In genomic region chr11:134652586-134653255, GRCh38 we compare ENCODE assay signal across 18 cellular contexts.
DNase-seq lines count a peak whose midpoint lies in the region; ATAC-seq and TF ChIP-seq lines count a peak whose summit lies in the region.
"Had no signal": no experiment of that assay in that cellular context is flagged by ENCODE, and none has a peak within 500 bp of the region (broad histone marks: within the 10 kb centered on the region; RNA-seq: fewer than 3 reads in every experiment).

No MANE protein-coding gene starts in this region.

- H3K27me3 ChIP-seq in stomach, result peaks cover 0 to 40% (median 0%) of the 10 kb centered on the region in 3 donors

- no peak for TF ChIP-seq CTCF in lower leg skin (IDR thresholded peaks at IDR 0.05)
- TF ChIP-seq CTCF in stomach (IDR thresholded peaks at IDR 0.05), result no peak

- H3K4me1 ChIP-seq in stomach, result no peaks in the 10 kb centered on the region
- H3K4me1 ChIP-seq: HAP-1 had no signal

- H3K36me3 ChIP-seq in KOPT-K1 (ENCODE audit: insufficient read depth, low read length) (no peaks in the 10 kb centered on the region), stomach (no peaks in the 10 kb centered on the region)
- H3K36me3 ChIP-seq: HAP-1 had no signal

- H3K4me3 ChIP-seq in lower leg skin (ENCODE audit: low read depth, poor library complexity, severe bottlenecking), result no peak overlapping the region
- H3K4me3 ChIP-seq in stomach, result no peak overlapping the region
- H3K4me3 ChIP-seq: GM23248, HAP-1 had no signal

- H3K9me3 ChIP-seq in KOPT-K1 (ENCODE audit: insufficient read depth, low read length, poor library complexity, severe bottlenecking), result no peaks in the 10 kb centered on the region
- no peaks in the 10 kb centered on the region for H3K9me3 ChIP-seq in stomach
- H3K9me3 ChIP-seq: HAP-1 had no signal

- intact Hi-C loops in lower leg skin (cut with DNase I; ENCODE audit: low total_unique reads) (no loop called here), stomach (cut with DNase I; ENCODE audit: low total_unique reads) (no loop called here)

- DNase-seq in activated CD8-positive, alpha-beta memory T cell treated with anti-CD3 and anti-CD28 coated beads, Interleukin-2, amount 10 ng/mL, durations not matched to agents 7 days and 5 days, result peak; percentile 28
- DNase-seq in activated CD8-positive, alpha-beta memory T cell treated with anti-CD3 and anti-CD28 coated beads, Interleukin-2, amount 50 U/mL, for 4 hours, result no peak
- DNase-seq in lower leg skin (ENCODE audit: low spot score in 2 of 2), result peak; percentile 6 to 48
- DNase-seq in stomach, result peak; percentile 4
- no peak for DNase-seq in DMS53 treated with DMSO at 0.1 percent for 48 hours (lab: John Stamatoyannopoulos, UW; ENCODE audit: unreplicated experiment)
- DNase-seq: GM23248; Kasumi-1; MM.1S; NCI-H1092; NCI-H1436 treated with DMSO at 0.1 percent for 48 hours; NCI-H2029 treated with DMSO at 0.1 percent for 48 hours; NK-92 treated with Interleukin-12 subunit alpha and Interleukin-12 subunit beta, amount 100 ng/mL, for 24 hours had no signal

- CTCF ChIA-PET in activated CD8-positive, alpha-beta memory T cell treated with anti-CD3 and anti-CD28 coated beads, Interleukin-2, amount 10 ng/mL, durations not matched to agents 7 days and 5 days (lab: Charles Lee), result no interaction called here

- TF ChIP-seq POLR2A in lower leg skin (IDR thresholded peaks at IDR 0.05), result no peak
- TF ChIP-seq POLR2A in stomach (IDR thresholded peaks at IDR 0.05), result no peak

- H3K27ac ChIP-seq in KOPT-K1 (ENCODE audit: low read depth, low read length, poor library complexity, severe bottlenecking), result peak overlapping the region; percentile 25
- H3K27ac ChIP-seq in stomach, result no peak overlapping the region
- H3K27ac ChIP-seq: GM23248 had no signal

- no peak for ATAC-seq in activated CD8-positive, alpha-beta memory T cell treated with anti-CD3 and anti-CD28 coated beads, Interleukin-2, amount 10 ng/mL, durations not matched to agents 7 days and 5 days
- ATAC-seq in GM21360 (IDR thresholded peaks at IDR 0.05; ENCODE audit: unreplicated experiment), result no peak
- ATAC-seq: Right ventricle myocardium inferior had no signal

- no peak overlapping the region for H3K27ac Mint-ChIP-seq in activated CD8-positive, alpha-beta memory T cell treated with anti-CD3 and anti-CD28 coated beads, Interleukin-2, amount 10 ng/mL, durations not matched to agents 7 days and 5 days
- H3K27ac Mint-ChIP-seq: B cell, IgD-negative memory B cell had no signal

- peaks cover 7% of the 10 kb centered on the region for H3K9me3 Mint-ChIP-seq in activated CD8-positive, alpha-beta memory T cell treated with anti-CD3 and anti-CD28 coated beads, Interleukin-2, amount 10 ng/mL, durations not matched to agents 7 days and 5 days (ENCODE audit: low read depth)

- peaks cover 2% of the 10 kb centered on the region for H3K4me1 Mint-ChIP-seq in activated CD8-positive, alpha-beta memory T cell treated with anti-CD3 and anti-CD28 coated beads, Interleukin-2, amount 10 ng/mL, durations not matched to agents 7 days and 5 days
- H3K4me1 Mint-ChIP-seq: B cell, IgD-negative memory B cell had no signal

- 84 to 91% methylated on average over 8 of the region's 8 CpGs for WGBS in lower leg skin, 2 donors
- 66 to 84% (median 71%) methylated on average over 8 of the region's 8 CpGs for WGBS in stomach, 5 donors

- peaks cover 17% of the 10 kb centered on the region for H3K27me3 Mint-ChIP-seq in activated CD8-positive, alpha-beta memory T cell treated with anti-CD3 and anti-CD28 coated beads, Interleukin-2, amount 10 ng/mL, durations not matched to agents 7 days and 5 days

- no peaks in the 10 kb centered on the region for H3K36me3 Mint-ChIP-seq in activated CD8-positive, alpha-beta memory T cell treated with anti-CD3 and anti-CD28 coated beads, Interleukin-2, amount 10 ng/mL, durations not matched to agents 7 days and 5 days
- H3K36me3 Mint-ChIP-seq: IgD-negative memory B cell had no signal

- H3K4me3 Mint-ChIP-seq in activated CD8-positive, alpha-beta memory T cell treated with anti-CD3 and anti-CD28 coated beads, Interleukin-2, amount 10 ng/mL, durations not matched to agents 7 days and 5 days, result no peak overlapping the region
- H3K4me3 Mint-ChIP-seq: B cell, IgD-negative memory B cell had no signal

- no peak for TF ChIP-seq EP300 in stomach (IDR thresholded peaks at IDR 0.05)

Comparison
In these comparisons a context has a peak if more than half of its experiments do, and no peak if none do; other contexts are left out.
1. DNase-seq: peak in activated CD8-positive, alpha-beta memory T cell treated with anti-CD3 and anti-CD28 coated beads, Interleukin-2, amount 10 ng/mL, durations not matched to agents 7 days and 5 days (single experiment), lower leg skin (2 of 2) and stomach (single experiment); none in activated CD8-positive, alpha-beta memory T cell treated with anti-CD3 and anti-CD28 coated beads, Interleukin-2, amount 50 U/mL, for 4 hours (single experiment) and DMS53 treated with DMSO at 0.1 percent for 48 hours (single experiment).